ENCODE assay signal across 1 cellular context in the genomic region with DNA sequence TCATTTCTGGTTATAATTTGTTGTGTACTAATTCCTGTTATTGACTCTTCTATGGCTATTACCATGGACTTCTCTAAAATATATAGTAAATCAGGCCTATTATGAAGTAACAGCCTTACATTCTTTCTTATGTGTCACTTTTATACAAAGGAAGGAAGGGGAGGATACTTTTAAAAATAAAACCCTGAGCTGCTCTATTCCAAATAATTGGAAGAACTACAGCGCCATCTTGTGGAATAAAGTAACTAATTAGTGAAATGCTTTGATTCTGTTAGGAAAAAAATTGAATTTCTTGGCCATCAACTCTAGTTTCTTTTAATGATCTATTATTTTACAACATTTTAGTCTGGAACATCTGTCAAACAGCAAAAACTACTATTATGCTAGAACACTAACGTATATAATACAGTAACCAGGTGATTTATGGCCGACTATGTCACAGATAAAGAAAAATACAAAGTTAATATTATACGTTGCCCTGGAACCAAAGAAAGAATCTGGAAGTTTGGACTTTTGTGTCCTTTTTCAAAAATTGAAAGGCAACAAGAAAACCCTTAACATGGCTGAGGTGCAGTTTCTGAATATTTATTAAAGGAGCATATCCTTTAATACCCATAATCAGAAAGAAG.
TF ChIP-seq lines count a peak whose summit lies in the region.

No MANE protein-coding gene starts in this region.

TF ChIP-seq in K562, 482 proteins besides CTCF, POLR2A, EP300 and RAD21 (continued from another document):
- TF ChIP-seq PHF20 (IDR thresholded peaks at IDR 0.05; ENCODE audit: partially characterized antibody) (no peak), SMC3 (conservative IDR thresholded peaks at IDR 0.05; ENCODE audit: insufficient read depth, low read depth, low read length) (peak; percentile 47; the same call in 1 of the 2 replicates), MBD2 (IDR thresholded peaks at IDR 0.05; ENCODE audit: borderline replicate concordance, low read depth) (no peak), PRPF4 (IDR thresholded peaks at IDR 0.05; ENCODE audit: insufficient read depth, low read depth, low read length, poor library complexity, severe bottlenecking) (no peak), ILK (tag; IDR thresholded peaks at IDR 0.05; ENCODE audit: borderline replicate concordance, low read depth) (no peak), ZNF41 (CRISPR knock-in tag; conservative IDR thresholded peaks at IDR 0.05) (no peak)
